ENCODE assay signal across 8 cellular contexts in genomic region chr11:103927535-103927934, GRCh38.
DNase-seq lines count a peak whose midpoint lies in the region; ATAC-seq and TF ChIP-seq lines count a peak whose summit lies in the region.

No MANE protein-coding gene starts in this region.

- in situ Hi-C loops in ACHN (cut with HindIII; ENCODE audit: low pct_ligation_motif_present, low pct_unique_long_range_greater_than_20kb, low sequenced_read_pairs): no loop called here
- in situ Hi-C loops in GM13976 (cut with MboI; ENCODE audit: low sequenced_read_pairs, unreplicated experiment): loop anchor here (25.0 kb wide), 1 partner anchor 210 kb away; no protein-coding TSS in a partner anchor

- no peak overlapping the region for H3K27ac ChIP-seq in Peyer's patch
- no peak overlapping the region for H3K27ac ChIP-seq in psoas muscle
- no peak overlapping the region for H3K27ac ChIP-seq in caudate nucleus (ENCODE audit: low read depth, low read length)

- no peak for TF ChIP-seq POLR2A in Peyer's patch (IDR thresholded peaks at IDR 0.05)

- H3K9me3 ChIP-seq in Peyer's patch (no peaks in the 10 kb centered on the region), psoas muscle (no peaks in the 10 kb centered on the region)

- H3K27me3 ChIP-seq in Peyer's patch (no peaks in the 10 kb centered on the region), psoas muscle (ENCODE audit: insufficient read depth in 3 of 3, low read length in 2 of 3) (no peaks in the 10 kb centered on the region)

- intact Hi-C loops in psoas muscle (cut with DNase I): no loop called here
- intact Hi-C loops in activated CD4-positive, alpha-beta memory T cell treated with anti-CD3 and anti-CD28 coated beads for 36 hours (cut with micrococcal nuclease): no loop called here

- H3K4me3 ChIP-seq in Peyer's patch: no peak overlapping the region
- H3K4me3 ChIP-seq in fibroblast of villous mesenchyme (ENCODE audit: low read depth, low read length): no peak overlapping the region
- no peak overlapping the region for H3K4me3 ChIP-seq in psoas muscle

- H3K4me3 Mint-ChIP-seq in activated CD4-positive, alpha-beta memory T cell treated with anti-CD3 and anti-CD28 coated beads for 36 hours: no peak overlapping the region

- H3K9me3 Mint-ChIP-seq in activated CD4-positive, alpha-beta memory T cell treated with anti-CD3 and anti-CD28 coated beads for 36 hours: no peaks in the 10 kb centered on the region

- no peaks in the 10 kb centered on the region for H3K36me3 Mint-ChIP-seq in activated CD4-positive, alpha-beta memory T cell treated with anti-CD3 and anti-CD28 coated beads for 36 hours

- POLR2A ChIA-PET in activated CD4-positive, alpha-beta memory T cell treated with anti-CD3 and anti-CD28 coated beads for 36 hours (lab: Charles Lee): no interaction called here

- H3K36me3 ChIP-seq in Peyer's patch (no peaks in the 10 kb centered on the region), psoas muscle (ENCODE audit: insufficient read depth in 1 of 2, low read depth in 1 of 2) (no peaks in the 10 kb centered on the region)

- 55 to 75% (median 58%) methylated on average over 2 of the region's 2 CpGs for WGBS in psoas muscle, 3 donors

- DNase-seq in ACHN (peak; percentile 26), GM13976 (ENCODE audit: low spot score) (no peak), Peyer's patch (no peak), fibroblast of villous mesenchyme (ENCODE audit: low read depth) (peak; percentile 36), psoas muscle (no peak), NCI-H146 treated with DMSO at 0.1 percent for 48 hours (lab: John Stamatoyannopoulos, UW; ENCODE audit: unreplicated experiment) (no peak), caudate nucleus (lab: John Stamatoyannopoulos, UW) (no peak)
- no peak for DNase-seq in activated CD4-positive, alpha-beta memory T cell treated with anti-CD3 and anti-CD28 coated beads for 36 hours

- no peak overlapping the region for H3K27ac Mint-ChIP-seq in activated CD4-positive, alpha-beta memory T cell treated with anti-CD3 and anti-CD28 coated beads for 36 hours

- H3K4me1 Mint-ChIP-seq in activated CD4-positive, alpha-beta memory T cell treated with anti-CD3 and anti-CD28 coated beads for 36 hours (ENCODE audit: low read depth): no peaks in the 10 kb centered on the region

- CTCF ChIA-PET in activated CD4-positive, alpha-beta memory T cell treated with anti-CD3 and anti-CD28 coated beads for 36 hours (lab: Charles Lee): no interaction called here

- no peaks in the 10 kb centered on the region for H3K4me1 ChIP-seq in Peyer's patch
- H3K4me1 ChIP-seq in psoas muscle: no peaks in the 10 kb centered on the region

- no peak for ATAC-seq in psoas muscle

- H3K27me3 Mint-ChIP-seq in activated CD4-positive, alpha-beta memory T cell treated with anti-CD3 and anti-CD28 coated beads for 36 hours: no peaks in the 10 kb centered on the region

- TF ChIP-seq CTCF in GM13976 (IDR thresholded peaks at IDR 0.05; ENCODE audit: borderline replicate concordance, control extremely low read depth, extremely low read depth, insufficient read depth, missing control alignments) (peak; percentile 33), Peyer's patch (IDR thresholded peaks at IDR 0.05) (peak in 4 of 6 experiments; percentile 9 to 72 (median 62)), fibroblast of villous mesenchyme (IDR thresholded peaks at IDR 0.05; ENCODE audit: insufficient read depth, low read depth, low read length) (peak; percentile 50), psoas muscle (IDR thresholded peaks at IDR 0.05) (no peak)

Comparison
In these comparisons a context has a peak if more than half of its experiments do, and no peak if none do; other contexts are left out.
1. DNase-seq: peak in ACHN (single experiment) and fibroblast of villous mesenchyme (single experiment); none in GM13976 (single experiment), Peyer's patch (0 of 3), psoas muscle (0 of 2), NCI-H146 treated with DMSO at 0.1 percent for 48 hours (single experiment), activated CD4-positive, alpha-beta memory T cell treated with anti-CD3 and anti-CD28 coated beads for 36 hours (single experiment) and caudate nucleus (0 of 61).